ENCODE assay signal across 9 cellular contexts in genomic region chr16:70430667-70431536, GRCh38. TPM values are rescaled to one million over a fixed set of nuclear protein-coding genes. Genes with fewer than 3 reads are reported as not detected.
DNase-seq lines count a peak whose midpoint lies in the region; ATAC-seq, FAIRE-seq and TF ChIP-seq lines count a peak whose summit lies in the region.
"Had no signal": no experiment of that assay in that cellular context is flagged by ENCODE, and none has a peak within 500 bp of the region (broad histone marks: within the 10 kb centered on the region; RNA-seq: fewer than 3 reads in every experiment).

No MANE protein-coding gene starts in this region.

- FAIRE-seq in pancreas (lab: Jason Lieb, UNC) = no peak

- H3K4me1 ChIP-seq in OCI-LY7 (ENCODE audit: insufficient read depth, low read length, poor library complexity, severe bottlenecking) (peaks cover 78% of the 10 kb centered on the region), pancreas (peaks cover 16 to 36% (median 18%) of the 10 kb centered on the region in 3 donors)

- H3K9me3 ChIP-seq in OCI-LY7 (ENCODE audit: low read length) (no peaks in the 10 kb centered on the region), pancreas (no peaks in the 10 kb centered on the region)
- H3K9me3 ChIP-seq: tibial artery had no signal

- H3K27ac ChIP-seq in OCI-LY7 (ENCODE audit: low read depth, low read length, poor library complexity, severe bottlenecking) (peak overlapping the region; percentile 100), pancreas (peak overlapping the region in 2 of 4 donors; percentile 55 to 71)

- H2AFZ ChIP-seq in OCI-LY7 (ENCODE audit: low read length) = no peak overlapping the region

- no peaks in the 10 kb centered on the region for H3K9me2 ChIP-seq in OCI-LY7 (ENCODE audit: insufficient read depth, low read length)

- H3K4me3 ChIP-seq in OCI-LY7 (ENCODE audit: low read depth, low read length, poor library complexity, severe bottlenecking) (peak overlapping the region; percentile 59), pancreas (no peak overlapping the region)
- H3K4me3 ChIP-seq: tibial artery had no signal

- no peaks in the 10 kb centered on the region for H4K20me1 ChIP-seq in OCI-LY7 (ENCODE audit: insufficient read depth, low read length)

- peak overlapping the region; percentile 69 to 84 for H3K4me3 Mint-ChIP-seq in stimulated activated naive CD8-positive, alpha-beta T cell treated with anti-CD3 and anti-CD28 coated beads, Interleukin-15, amount 100 ng/mL, for 72 hours

- H3K27me3 Mint-ChIP-seq in stimulated activated naive CD8-positive, alpha-beta T cell treated with anti-CD3 and anti-CD28 coated beads, Interleukin-15, amount 100 ng/mL, for 72 hours = no peaks in the 10 kb centered on the region

- WGBS in pancreas, 2 donors = 77 to 81% methylated on average over 11 of the region's 11 CpGs

- POLR2A ChIA-PET in OCI-LY7 (lab: Charles Lee) = interaction anchor here (0.5 to 2.9 kb wide), 4 partner anchors 14 to 46 kb away, joined by 3 to 16 read pairs (median 8); no protein-coding TSS in a partner anchor

- H3K27me3 ChIP-seq in pancreas = no peaks in the 10 kb centered on the region
- H3K27me3 ChIP-seq: tibial artery had no signal

- peaks cover 85% of the 10 kb centered on the region for H3K4me1 Mint-ChIP-seq in stimulated activated naive CD8-positive, alpha-beta T cell treated with anti-CD3 and anti-CD28 coated beads, Interleukin-15, amount 100 ng/mL, for 72 hours

- peak overlapping the region; percentile 64 to 86 for H3K27ac Mint-ChIP-seq in stimulated activated naive CD8-positive, alpha-beta T cell treated with anti-CD3 and anti-CD28 coated beads, Interleukin-15, amount 100 ng/mL, for 72 hours

- H3K9me3 Mint-ChIP-seq in stimulated activated naive CD8-positive, alpha-beta T cell treated with anti-CD3 and anti-CD28 coated beads, Interleukin-15, amount 100 ng/mL, for 72 hours = no peaks in the 10 kb centered on the region

- H3K36me3 ChIP-seq in OCI-LY7 (ENCODE audit: insufficient read depth, low read length) = peaks cover 19% of the 10 kb centered on the region
- H3K36me3 ChIP-seq in pancreas = no peaks in the 10 kb centered on the region
- H3K36me3 ChIP-seq: tibial artery had no signal

- H3K79me2 ChIP-seq in OCI-LY7 (ENCODE audit: insufficient read depth, low read depth, low read length) = peaks cover 69% of the 10 kb centered on the region

- ATAC-seq in GM18868 (IDR thresholded peaks at IDR 0.05; ENCODE audit: unreplicated experiment) (peak; percentile 56), HG02884 (IDR thresholded peaks at IDR 0.05; ENCODE audit: unreplicated experiment) (peak; percentile 43), pancreas (no peak)
- peak; percentile 75 for ATAC-seq in stimulated activated naive CD8-positive, alpha-beta T cell treated with anti-CD3 and anti-CD28 coated beads, Interleukin-15, amount 100 ng/mL, for 72 hours

- TF ChIP-seq CTCF in OCI-LY7 (conservative IDR thresholded peaks at IDR 0.05; ENCODE audit: low read length) = no peak
- no peak for TF ChIP-seq CTCF in pancreas (IDR thresholded peaks at IDR 0.05)

- BruUV-seq in OCI-LY7 (replicated peaks; lab: Mats Ljungman, UMichigan) = no TSS peak

- intact Hi-C loops in OCI-LY7 (cut with micrococcal nuclease; ENCODE audit: unreplicated experiment) = loop anchor here (1.0 to 2.0 kb wide), 3 partner anchors 14 to 92 kb away; partner anchors contain the start of genes COG4 and SF3B3
- intact Hi-C loops in pancreas (cut with DNase I) = no loop called here

- CTCF ChIA-PET in OCI-LY7 (lab: Charles Lee; ENCODE audit: unreplicated experiment) = interaction anchor here (0.7 kb wide), 1 partner anchor 164 kb away, joined by 3 read pairs; no protein-coding TSS in a partner anchor

- peak overlapping the region; percentile 92 for H3K4me2 ChIP-seq in OCI-LY7 (ENCODE audit: low read length)

- peak; percentile 94 for DNase-seq in OCI-LY7 (ENCODE audit: low spot score)
- peak; percentile 45 for DNase-seq in activated naive CD4-positive, alpha-beta T cell treated with Interleukin-2 at 50 U/mL for 16 hours
- peak; percentile 16 for DNase-seq in kidney glomerular epithelial cell (lab: John Stamatoyannopoulos, UW)
- peak; percentile 20 to 64 for DNase-seq in stimulated activated naive CD8-positive, alpha-beta T cell treated with anti-CD3 and anti-CD28 coated beads, Interleukin-15, amount 100 ng/mL, for 72 hours
- DNase-seq in NCI-H2227 (lab: John Stamatoyannopoulos, UW; ENCODE audit: unreplicated experiment) = no peak
- DNase-seq in pancreas = no peak

RNA-seq across cellular contexts. Expression of gene ST3GAL2, which starts 8.0 kb away (rescaled TPM):
- total RNA-seq in OCI-LY7 (2014; rRNA removed; shearing (Covaris generic)) = 42.6 and 44.6 TPM in 2 replicates
- 48.5 and 61.0 TPM in 2 replicates for total RNA-seq in OCI-LY7 (2022)
- 10 to 100 TPM in 2 of 6 donors, 1 to 10 TPM in 4; 3.5 to 16.2 (median 4.6) TPM for total RNA-seq in pancreas
- 1 to 10 TPM; 4.2 to 5.8 TPM for polyA plus RNA-seq in pancreas

RNA-seq across cellular contexts. Expression of gene FCSK, which starts 23.5 kb away (rescaled TPM):
- 6.8 and 7.4 TPM in 2 replicates for total RNA-seq in OCI-LY7 (2014; rRNA removed; shearing (Covaris generic))
- total RNA-seq in OCI-LY7 (2022) (14.2 and 14.3 TPM in 2 replicates), pancreas (10 to 100 TPM; 11.7 to 17.0 (median 13.9) TPM)
- 10 to 100 TPM; 30.9 to 33.6 TPM for polyA plus RNA-seq in pancreas

Comparison
In these comparisons a context has a peak if more than half of its experiments do, and no peak if none do; other contexts are left out.
1. ATAC-seq: peak in GM18868 (single experiment), HG02884 (single experiment) and stimulated activated naive CD8-positive, alpha-beta T cell treated with anti-CD3 and anti-CD28 coated beads, Interleukin-15, amount 100 ng/mL, for 72 hours (single experiment); none in pancreas (0 of 4).
2. DNase-seq: peak in OCI-LY7 (single experiment), activated naive CD4-positive, alpha-beta T cell treated with Interleukin-2 at 50 U/mL for 16 hours (single experiment), kidney glomerular epithelial cell (single experiment) and stimulated activated naive CD8-positive, alpha-beta T cell treated with anti-CD3 and anti-CD28 coated beads, Interleukin-15, amount 100 ng/mL, for 72 hours (2 of 2); none in NCI-H2227 (single experiment) and pancreas (0 of 6).